Comparison of ENCODE assay signal across 8 cellular contexts in the genomic region with DNA sequence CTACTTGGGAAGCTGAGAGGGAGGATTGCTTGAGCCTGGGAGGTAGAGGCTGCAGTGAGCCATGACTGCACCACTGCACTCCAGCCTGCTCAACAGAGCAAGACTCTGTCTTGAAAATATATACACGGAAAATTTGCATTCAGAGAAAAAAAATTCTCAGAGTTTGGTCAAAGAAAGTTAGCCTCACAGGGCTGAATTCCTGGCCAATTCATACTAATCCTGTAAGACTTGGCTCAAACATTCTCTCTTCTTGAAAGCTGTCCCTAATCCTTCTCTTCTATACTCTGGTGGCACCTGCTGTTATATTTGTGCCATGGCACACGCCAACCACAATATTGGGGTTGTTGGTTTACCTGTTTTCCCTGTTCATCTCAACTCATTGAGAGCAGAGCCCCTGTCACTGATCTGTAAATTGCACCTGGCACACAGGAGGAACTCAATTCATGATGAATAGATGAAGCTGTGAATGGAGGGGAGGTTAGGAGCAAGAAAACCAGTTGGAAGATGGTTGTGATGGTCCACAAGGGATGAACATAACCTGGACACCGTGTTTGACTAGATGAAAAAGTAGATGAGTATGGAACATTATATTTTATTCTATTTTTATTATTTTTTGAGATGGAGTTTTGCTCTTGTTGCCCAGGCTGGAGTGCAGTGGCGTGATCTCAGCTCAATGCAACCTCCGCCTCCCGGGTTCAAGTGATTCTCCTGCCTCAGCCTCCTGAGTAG. TPM values are rescaled to one million over a fixed set of nuclear protein-coding genes. Genes with fewer than 3 reads are reported as not detected.
A peak's percentile ranks its signal among the peaks of the same experiment; 100 is the strongest.
DNase-seq lines count a peak whose midpoint lies in the region; ATAC-seq and TF ChIP-seq lines count a peak whose summit lies in the region.

No MANE protein-coding gene starts in this region.

- H3K9me3 ChIP-seq in heart left ventricle: no peaks in the 10 kb centered on the region
- no peaks in the 10 kb centered on the region for H3K9me3 ChIP-seq in adrenal gland (replicated peaks in 1 of 3)

- no peaks in the 10 kb centered on the region for H3K27me3 ChIP-seq in heart left ventricle
- H3K27me3 ChIP-seq in adrenal gland: no peaks in the 10 kb centered on the region
- no peaks in the 10 kb centered on the region for H3K27me3 ChIP-seq in dorsolateral prefrontal cortex

- no peak for ATAC-seq in heart left ventricle
- no peak for ATAC-seq in left ventricle myocardium superior
- no peak for ATAC-seq in GM18867 (IDR thresholded peaks at IDR 0.05; ENCODE audit: unreplicated experiment)

- H3K36me3 ChIP-seq in heart left ventricle: no peaks in the 10 kb centered on the region
- H3K36me3 ChIP-seq in adrenal gland (replicated peaks in 1 of 2): no peaks in the 10 kb centered on the region

- WGBS in heart left ventricle, 4 donors: 93 to 95% (median 93%) methylated on average over 6 of the region's 6 CpGs
- WGBS in adrenal gland, 4 donors: 78 to 90% (median 83%) methylated on average over 6 of the region's 6 CpGs

- H3K27ac ChIP-seq in heart left ventricle (no peak overlapping the region), adrenal gland (no peak overlapping the region), dorsolateral prefrontal cortex (no peak overlapping the region)

- H3K4me1 ChIP-seq in heart left ventricle (peaks cover 0 to 18% (median 2%) of the 10 kb centered on the region in 12 donors), adrenal gland (replicated peaks in 1 of 2) (peaks cover 13 to 16% of the 10 kb centered on the region in 2 donors)

- H3K4me3 ChIP-seq in heart left ventricle: no peak overlapping the region
- H3K4me3 ChIP-seq in adrenal gland: no peak overlapping the region
- no peak overlapping the region for H3K4me3 ChIP-seq in dorsolateral prefrontal cortex

- peak in 11 of 12 donors; percentile 10 to 47 (median 36) for TF ChIP-seq CTCF in heart left ventricle (IDR thresholded peaks at IDR 0.05)
- peak; percentile 57 to 94 (median 86) for TF ChIP-seq CTCF in adrenal gland (IDR thresholded peaks at IDR 0.05)
- peak in 21 of 56 donors; percentile 11 to 43 (median 19) for TF ChIP-seq CTCF in dorsolateral prefrontal cortex (IDR thresholded peaks at IDR 0.05 in 54 of 56, conservative IDR thresholded peaks at IDR 0.05 in 2 of 56; ENCODE audit: low read depth in 1 of 56, partially characterized antibody in 56 of 56)

- TF ChIP-seq POLR2A in heart left ventricle (IDR thresholded peaks at IDR 0.05) (no peak), adrenal gland (IDR thresholded peaks at IDR 0.05) (no peak)

- no peak for DNase-seq in heart left ventricle
- DNase-seq in left ventricle myocardium superior: no peak
- peak; percentile 36 for DNase-seq in NCI-H1694 (lab: John Stamatoyannopoulos, UW)
- DNase-seq in adrenal gland: peak; percentile 35 to 63 (median 38)
- DNase-seq in mucosa of gallbladder (ENCODE audit: low spot score): peak; percentile 24
- DNase-seq in islet precursor cell: no peak
- no peak for DNase-seq in dorsolateral prefrontal cortex

- intact Hi-C loops in heart left ventricle (cut with DNase I): loop anchor here in 7 of 10 donors (2.0 to 10.0 kb wide), 3 partner anchors 164 to 168 kb away; no protein-coding TSS in a partner anchor
- intact Hi-C loops in left ventricle myocardium superior (cut with micrococcal nuclease): no loop called here
- intact Hi-C loops in adrenal gland (cut with DNase I): loop anchor here (2.0 to 10.0 kb wide), 2 partner anchors 134 to 168 kb away; no protein-coding TSS in a partner anchor
- intact Hi-C loops in dorsolateral prefrontal cortex (cut with DNase I): no loop called here

RNA-seq across cellular contexts. Expression of a gene that starts 36.8 kb away (rescaled TPM):
- total RNA-seq in heart left ventricle: 10 to 100 TPM in 6 of 9 donors, 1 to 10 TPM in 3; 8.3 to 15.3 (median 12.0) TPM
- polyA plus RNA-seq in heart left ventricle: 10 to 100 TPM; 17.3 to 24.9 TPM
- total RNA-seq in left ventricle myocardium superior: 14.2 TPM
- total RNA-seq in adrenal gland: 10 to 100 TPM; 45.5 to 95.6 (median 65.8) TPM
- 100 to 1,000 TPM in 1 of 3 donors, 10 to 100 TPM in 2; 39.0 to 205 (median 49.4) TPM for polyA plus RNA-seq in adrenal gland
- total RNA-seq in mucosa of gallbladder: 32.7 TPM
- total RNA-seq in dorsolateral prefrontal cortex: 10 to 100 TPM in 113 of 120 experiments, 1 to 10 TPM in 7; 7.6 to 20.5 (median 12.0) TPM

RNA-seq across cellular contexts. Expression of a gene that starts 40.7 kb away (rescaled TPM):
- 10 to 100 TPM; 11.4 to 28.5 (median 19.4) TPM for total RNA-seq in heart left ventricle
- polyA plus RNA-seq in heart left ventricle: 10 to 100 TPM; 19.8 to 22.2 TPM
- 19.3 TPM for total RNA-seq in left ventricle myocardium superior
- 10 to 100 TPM; 26.2 to 66.8 (median 41.0) TPM for total RNA-seq in adrenal gland
- 10 to 100 TPM; 29.5 to 79.6 (median 29.7) TPM for polyA plus RNA-seq in adrenal gland
- 31.3 TPM for total RNA-seq in mucosa of gallbladder
- 10 to 100 TPM; 16.5 to 48.5 (median 35.5) TPM for total RNA-seq in dorsolateral prefrontal cortex

Comparison
In these comparisons a context has a peak if more than half of its experiments do, and no peak if none do; other contexts are left out.
1. intact Hi-C loops: an anchor here in heart left ventricle (2.0 to 10.0 kb wide) and adrenal gland (2.0 to 10.0 kb wide); none called in left ventricle myocardium superior and dorsolateral prefrontal cortex.
2. DNase-seq: peak in NCI-H1694 (single experiment), adrenal gland (7 of 7) and mucosa of gallbladder (single experiment); none in heart left ventricle (0 of 5), left ventricle myocardium superior (single experiment), islet precursor cell (single experiment) and dorsolateral prefrontal cortex (0 of 10).